19 cellular contexts compared by ENCODE assay signal in genomic region chr4:124717101-124717500, GRCh38. TPM values are rescaled to one million over a fixed set of nuclear protein-coding genes. Genes with fewer than 3 reads are reported as not detected.
DNase-seq lines count a peak whose midpoint lies in the region; ATAC-seq and TF ChIP-seq lines count a peak whose summit lies in the region.
"Had no signal": no experiment of that assay in that cellular context is flagged by ENCODE, and none has a peak within 500 bp of the region (broad histone marks: within the 10 kb centered on the region; RNA-seq: fewer than 3 reads in every experiment).

No MANE protein-coding gene starts in this region.

- H2AFZ ChIP-seq in DND-41 (ENCODE audit: low read depth, low read length): no peak overlapping the region
- H2AFZ ChIP-seq in smooth muscle cell (ENCODE audit: low read depth): peak overlapping the region; percentile 63

- no peak overlapping the region for H3K9ac ChIP-seq in DND-41 (ENCODE audit: low read depth, low read length)
- no peak overlapping the region for H3K9ac ChIP-seq in smooth muscle cell (ENCODE audit: low read depth)
- H3K9ac ChIP-seq: BLaER1 treated with 17β-estradiol and CSF1 and Interleukin-3, amounts not matched to agents 10 nM and 100 nM had no signal

- intact Hi-C loops in posterior vena cava (cut with DNase I): no loop called here

- WGBS in smooth muscle cell (ENCODE audit: low lambda C conversion rate): 81% methylated on average over 4 of the region's 4 CpGs

- DNase-seq in DND-41 (peak; percentile 67), SJCRH30 (peak; percentile 54 to 72), smooth muscle cell (lab: John Stamatoyannopoulos, UW; ENCODE audit: unreplicated experiment) (no peak), NCI-H1092 (lab: John Stamatoyannopoulos, UW) (no peak), posterior vena cava (ENCODE audit: low spot score) (no peak)
- DNase-seq: AML-193; Caco-2; Calu3; CD4-positive, alpha-beta T cell; CD8-positive, alpha-beta T cell; DMS79 treated with DMSO at 0.1 percent for 48 hours; EL; GDM1 had no signal

- peaks cover 26% of the 10 kb centered on the region for H3K4me1 ChIP-seq in DND-41 (ENCODE audit: insufficient read depth, low read length)
- H3K4me1 ChIP-seq in SJCRH30: peaks cover 17% of the 10 kb centered on the region
- peaks cover 8% of the 10 kb centered on the region for H3K4me1 ChIP-seq in smooth muscle cell (ENCODE audit: low read depth)
- H3K4me1 ChIP-seq: Caco-2 had no signal

- H4K20me1 ChIP-seq in DND-41 (ENCODE audit: insufficient read depth, low read length) (no peaks in the 10 kb centered on the region), smooth muscle cell (ENCODE audit: low read depth) (no peaks in the 10 kb centered on the region)

- H3K9me3 ChIP-seq in DND-41 (ENCODE audit: insufficient read depth, low read length, severe bottlenecking) (no peaks in the 10 kb centered on the region), SJCRH30 (replicated peaks) (no peaks in the 10 kb centered on the region), smooth muscle cell (replicated peaks; ENCODE audit: low read depth) (no peaks in the 10 kb centered on the region)
- H3K9me3 ChIP-seq: A549; BLaER1 treated with 17β-estradiol and CSF1 and Interleukin-3, amounts not matched to agents 10 nM and 100 nM; Caco-2 had no signal

- ATAC-seq in DND-41 (ENCODE audit: insufficient read depth, low read depth): peak; percentile 53
- ATAC-seq in HG03135 (IDR thresholded peaks at IDR 0.05; ENCODE audit: unreplicated experiment): no peak
- ATAC-seq: A549; CD8-positive, alpha-beta T cell; GM12878 had no signal

- H3K36me3 ChIP-seq in DND-41 (ENCODE audit: insufficient read depth, low read length) (no peaks in the 10 kb centered on the region), SJCRH30 (no peaks in the 10 kb centered on the region), smooth muscle cell (ENCODE audit: low read depth) (no peaks in the 10 kb centered on the region)
- H3K36me3 ChIP-seq: BLaER1 treated with 17β-estradiol and CSF1 and Interleukin-3, amounts not matched to agents 10 nM and 100 nM had no signal

- H3F3A ChIP-seq in smooth muscle cell (ENCODE audit: low read depth): no peaks in the 10 kb centered on the region

- H3K79me2 ChIP-seq in DND-41 (ENCODE audit: insufficient read depth, low read length): peaks cover 3% of the 10 kb centered on the region
- H3K79me2 ChIP-seq in smooth muscle cell (ENCODE audit: low read depth): no peaks in the 10 kb centered on the region

- no peaks in the 10 kb centered on the region for H3K27me3 ChIP-seq in DND-41 (ENCODE audit: insufficient read depth, low read length, poor library complexity)
- no peaks in the 10 kb centered on the region for H3K27me3 ChIP-seq in SJCRH30
- no peaks in the 10 kb centered on the region for H3K27me3 ChIP-seq in smooth muscle cell (ENCODE audit: low read depth)
- H3K27me3 ChIP-seq: BLaER1 treated with 17β-estradiol and CSF1 and Interleukin-3, amounts not matched to agents 10 nM and 100 nM had no signal

- H3K4me3 ChIP-seq in DND-41 (ENCODE audit: low read depth in 1 of 2, low read length in 2 of 2) (no peak overlapping the region), SJCRH30 (no peak overlapping the region), smooth muscle cell (no peak overlapping the region)
- H3K4me3 ChIP-seq: A549; BLaER1 treated with 17β-estradiol and CSF1 and Interleukin-3, amounts not matched to agents 10 nM and 100 nM; GM12878 had no signal

- H3K4me2 ChIP-seq in DND-41 (ENCODE audit: insufficient read depth, low read length) (no peak overlapping the region), smooth muscle cell (no peak overlapping the region)
- H3K4me2 ChIP-seq: A549; BLaER1 treated with 17β-estradiol and CSF1 and Interleukin-3, amounts not matched to agents 10 nM and 100 nM had no signal

- H3K27ac ChIP-seq in DND-41 (ENCODE audit: low read length): no peak overlapping the region
- peak overlapping the region; percentile 25; the same call in 1 of the 2 replicates for H3K27ac ChIP-seq in SJCRH30
- H3K27ac ChIP-seq in smooth muscle cell (ENCODE audit: low read depth): no peak overlapping the region
- H3K27ac ChIP-seq: 22Rv1; A549; BLaER1 treated with 17β-estradiol and CSF1 and Interleukin-3, amounts not matched to agents 10 nM and 100 nM; C4-2B had no signal

- TF ChIP-seq CTCF in DND-41 (IDR thresholded peaks at IDR 0.05; ENCODE audit: borderline replicate concordance, extremely low read depth, low read length, poor library complexity, severe bottlenecking) (no peak), smooth muscle cell (IDR thresholded peaks at IDR 0.05; ENCODE audit: borderline replicate concordance, insufficient read depth, poor library complexity, severe bottlenecking) (no peak)

RNA-seq across cellular contexts. Expression of gene ANKRD50, which starts 4.6 kb away (rescaled TPM):
- total RNA-seq in SJCRH30 (2014; rRNA removed; shearing (Covaris generic)): 18.4 and 21.0 TPM in 2 replicates
- total RNA-seq in smooth muscle cell: 31.1 and 41.5 TPM in 2 replicates
- 6.0 and 9.2 TPM in 2 replicates for polyA plus RNA-seq in smooth muscle cell
- total RNA-seq in posterior vena cava: 10 to 100 TPM; 32.0 to 39.9 TPM

Comparison
In these comparisons a context has a peak if more than half of its experiments do, and no peak if none do; other contexts are left out.
1. DNase-seq: peak in DND-41 (single experiment) and SJCRH30 (2 of 2); none in smooth muscle cell (single experiment), NCI-H1092 (single experiment) and posterior vena cava (single experiment).